In the genomic region with DNA sequence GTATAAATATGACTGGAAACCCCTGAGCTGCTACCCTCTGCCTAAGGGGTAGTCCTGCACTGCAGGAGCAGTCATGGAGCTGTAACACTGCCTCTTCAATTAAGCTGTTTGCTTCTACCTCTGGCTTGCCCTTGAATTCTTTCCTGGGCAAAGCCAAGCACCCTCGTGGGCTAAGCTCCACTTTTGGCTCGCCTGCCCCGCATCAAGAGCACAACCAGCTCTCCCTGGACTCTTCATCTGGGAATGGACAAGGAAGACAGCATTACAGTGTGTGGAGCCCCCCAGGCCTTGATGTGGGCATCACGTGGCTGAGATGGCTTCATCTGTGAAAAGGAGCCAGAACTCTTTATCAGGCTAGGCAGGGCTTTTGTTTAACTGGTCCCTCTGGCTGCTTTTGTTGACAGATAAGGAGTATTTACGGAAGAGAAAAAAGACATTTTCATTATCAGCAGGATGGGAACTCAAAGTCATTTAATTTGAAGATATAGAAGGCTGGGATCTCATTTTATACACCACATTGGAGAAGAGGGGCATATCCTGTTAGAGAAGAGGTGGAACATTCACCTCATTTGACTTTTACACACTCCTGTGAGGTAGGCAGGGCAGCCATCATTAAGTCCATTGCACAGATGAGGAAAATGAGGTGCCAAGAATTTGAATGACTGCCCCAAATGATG, we compare ENCODE assay signal across 1 cellular context.
TF ChIP-seq lines count a peak whose summit lies in the region.

No MANE protein-coding gene starts in this region.

TF ChIP-seq in K562, 482 proteins besides CTCF, POLR2A, EP300 and RAD21 (continued from another document and continues in another):
- TF ChIP-seq, protein P1, sequence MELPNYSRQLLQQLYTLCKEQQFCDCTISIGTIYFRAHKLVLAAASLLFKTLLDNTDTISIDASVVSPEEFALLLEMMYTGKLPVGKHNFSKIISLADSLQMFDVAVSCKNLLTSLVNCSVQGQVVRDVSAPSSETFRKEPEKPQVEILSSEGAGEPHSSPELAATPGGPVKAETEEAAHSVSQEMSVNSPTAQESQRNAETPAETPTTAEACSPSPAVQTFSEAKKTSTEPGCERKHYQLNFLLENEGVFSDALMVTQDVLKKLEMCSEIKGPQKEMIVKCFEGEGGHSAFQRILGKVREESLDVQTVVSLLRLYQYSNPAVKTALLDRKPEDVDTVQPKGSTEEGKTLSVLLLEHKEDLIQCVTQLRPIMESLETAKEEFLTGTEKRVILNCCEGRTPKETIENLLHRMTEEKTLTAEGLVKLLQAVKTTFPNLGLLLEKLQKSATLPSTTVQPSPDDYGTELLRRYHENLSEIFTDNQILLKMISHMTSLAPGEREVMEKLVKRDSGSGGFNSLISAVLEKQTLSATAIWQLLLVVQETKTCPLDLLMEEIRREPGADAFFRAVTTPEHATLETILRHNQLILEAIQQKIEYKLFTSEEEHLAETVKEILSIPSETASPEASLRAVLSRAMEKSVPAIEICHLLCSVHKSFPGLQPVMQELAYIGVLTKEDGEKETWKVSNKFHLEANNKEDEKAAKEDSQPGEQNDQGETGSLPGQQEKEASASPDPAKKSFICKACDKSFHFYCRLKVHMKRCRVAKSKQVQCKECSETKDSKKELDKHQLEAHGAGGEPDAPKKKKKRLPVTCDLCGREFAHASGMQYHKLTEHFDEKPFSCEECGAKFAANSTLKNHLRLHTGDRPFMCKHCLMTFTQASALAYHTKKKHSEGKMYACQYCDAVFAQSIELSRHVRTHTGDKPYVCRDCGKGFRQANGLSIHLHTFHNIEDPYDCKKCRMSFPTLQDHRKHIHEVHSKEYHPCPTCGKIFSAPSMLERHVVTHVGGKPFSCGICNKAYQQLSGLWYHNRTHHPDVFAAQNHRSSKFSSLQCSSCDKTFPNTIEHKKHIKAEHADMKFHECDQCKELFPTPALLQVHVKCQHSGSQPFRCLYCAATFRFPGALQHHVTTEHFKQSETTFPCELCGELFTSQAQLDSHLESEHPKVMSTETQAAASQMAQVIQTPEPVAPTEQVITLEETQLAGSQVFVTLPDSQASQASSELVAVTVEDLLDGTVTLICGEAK (IDR thresholded peaks at IDR 0.05): no peak
- TF ChIP-seq, protein P1 (CRISPR knock-in tag; IDR thresholded peaks at IDR 0.05): no peak
- TF ChIP-seq SMARCE1 (IDR thresholded peaks at IDR 0.05): peak; percentile 20; the same call in 1 of the 2 replicates
- no peak for TF ChIP-seq NCOA6 (IDR thresholded peaks at IDR 0.05)
- TF ChIP-seq, protein P2, sequence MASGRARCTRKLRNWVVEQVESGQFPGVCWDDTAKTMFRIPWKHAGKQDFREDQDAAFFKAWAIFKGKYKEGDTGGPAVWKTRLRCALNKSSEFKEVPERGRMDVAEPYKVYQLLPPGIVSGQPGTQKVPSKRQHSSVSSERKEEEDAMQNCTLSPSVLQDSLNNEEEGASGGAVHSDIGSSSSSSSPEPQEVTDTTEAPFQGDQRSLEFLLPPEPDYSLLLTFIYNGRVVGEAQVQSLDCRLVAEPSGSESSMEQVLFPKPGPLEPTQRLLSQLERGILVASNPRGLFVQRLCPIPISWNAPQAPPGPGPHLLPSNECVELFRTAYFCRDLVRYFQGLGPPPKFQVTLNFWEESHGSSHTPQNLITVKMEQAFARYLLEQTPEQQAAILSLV (tag; IDR thresholded peaks at IDR 0.05): no peak
- TF ChIP-seq, protein P3, sequence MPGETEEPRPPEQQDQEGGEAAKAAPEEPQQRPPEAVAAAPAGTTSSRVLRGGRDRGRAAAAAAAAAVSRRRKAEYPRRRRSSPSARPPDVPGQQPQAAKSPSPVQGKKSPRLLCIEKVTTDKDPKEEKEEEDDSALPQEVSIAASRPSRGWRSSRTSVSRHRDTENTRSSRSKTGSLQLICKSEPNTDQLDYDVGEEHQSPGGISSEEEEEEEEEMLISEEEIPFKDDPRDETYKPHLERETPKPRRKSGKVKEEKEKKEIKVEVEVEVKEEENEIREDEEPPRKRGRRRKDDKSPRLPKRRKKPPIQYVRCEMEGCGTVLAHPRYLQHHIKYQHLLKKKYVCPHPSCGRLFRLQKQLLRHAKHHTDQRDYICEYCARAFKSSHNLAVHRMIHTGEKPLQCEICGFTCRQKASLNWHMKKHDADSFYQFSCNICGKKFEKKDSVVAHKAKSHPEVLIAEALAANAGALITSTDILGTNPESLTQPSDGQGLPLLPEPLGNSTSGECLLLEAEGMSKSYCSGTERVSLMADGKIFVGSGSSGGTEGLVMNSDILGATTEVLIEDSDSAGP (CRISPR knock-in tag; IDR thresholded peaks at IDR 0.05): no peak
- no peak for TF ChIP-seq SAFB2 (IDR thresholded peaks at IDR 0.05; ENCODE audit: borderline replicate concordance, low read depth, low read length, severe bottlenecking)
- TF ChIP-seq CTBP1 (IDR thresholded peaks at IDR 0.05; ENCODE audit: borderline replicate concordance): 0 out of 2 replicates have a peak, but pooled peaks have one; percentile 21
- TF ChIP-seq, protein P4, sequence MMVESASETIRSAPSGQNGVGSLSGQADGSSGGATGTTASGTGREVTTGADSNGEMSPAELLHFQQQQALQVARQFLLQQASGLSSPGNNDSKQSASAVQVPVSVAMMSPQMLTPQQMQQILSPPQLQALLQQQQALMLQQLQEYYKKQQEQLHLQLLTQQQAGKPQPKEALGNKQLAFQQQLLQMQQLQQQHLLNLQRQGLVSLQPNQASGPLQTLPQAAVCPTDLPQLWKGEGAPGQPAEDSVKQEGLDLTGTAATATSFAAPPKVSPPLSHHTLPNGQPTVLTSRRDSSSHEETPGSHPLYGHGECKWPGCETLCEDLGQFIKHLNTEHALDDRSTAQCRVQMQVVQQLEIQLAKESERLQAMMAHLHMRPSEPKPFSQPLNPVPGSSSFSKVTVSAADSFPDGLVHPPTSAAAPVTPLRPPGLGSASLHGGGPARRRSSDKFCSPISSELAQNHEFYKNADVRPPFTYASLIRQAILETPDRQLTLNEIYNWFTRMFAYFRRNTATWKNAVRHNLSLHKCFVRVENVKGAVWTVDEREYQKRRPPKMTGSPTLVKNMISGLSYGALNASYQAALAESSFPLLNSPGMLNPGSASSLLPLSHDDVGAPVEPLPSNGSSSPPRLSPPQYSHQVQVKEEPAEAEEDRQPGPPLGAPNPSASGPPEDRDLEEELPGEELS (CRISPR knock-in tag; IDR thresholded peaks at IDR 0.05; ENCODE audit: borderline replicate concordance): no peak
- TF ChIP-seq CC2D1A (IDR thresholded peaks at IDR 0.05): no peak
- TF ChIP-seq ETV1 (tag; conservative IDR thresholded peaks at IDR 0.05; ENCODE audit: low read depth): no peak
- TF ChIP-seq ZNF354B (CRISPR knock-in tag; IDR thresholded peaks at IDR 0.05): no peak
- no peak for TF ChIP-seq CBX1 (IDR thresholded peaks at IDR 0.05; ENCODE audit: low read depth)
- no peak for TF ChIP-seq NFRKB (IDR thresholded peaks at IDR 0.05; ENCODE audit: low read depth)
- TF ChIP-seq, protein P5, sequence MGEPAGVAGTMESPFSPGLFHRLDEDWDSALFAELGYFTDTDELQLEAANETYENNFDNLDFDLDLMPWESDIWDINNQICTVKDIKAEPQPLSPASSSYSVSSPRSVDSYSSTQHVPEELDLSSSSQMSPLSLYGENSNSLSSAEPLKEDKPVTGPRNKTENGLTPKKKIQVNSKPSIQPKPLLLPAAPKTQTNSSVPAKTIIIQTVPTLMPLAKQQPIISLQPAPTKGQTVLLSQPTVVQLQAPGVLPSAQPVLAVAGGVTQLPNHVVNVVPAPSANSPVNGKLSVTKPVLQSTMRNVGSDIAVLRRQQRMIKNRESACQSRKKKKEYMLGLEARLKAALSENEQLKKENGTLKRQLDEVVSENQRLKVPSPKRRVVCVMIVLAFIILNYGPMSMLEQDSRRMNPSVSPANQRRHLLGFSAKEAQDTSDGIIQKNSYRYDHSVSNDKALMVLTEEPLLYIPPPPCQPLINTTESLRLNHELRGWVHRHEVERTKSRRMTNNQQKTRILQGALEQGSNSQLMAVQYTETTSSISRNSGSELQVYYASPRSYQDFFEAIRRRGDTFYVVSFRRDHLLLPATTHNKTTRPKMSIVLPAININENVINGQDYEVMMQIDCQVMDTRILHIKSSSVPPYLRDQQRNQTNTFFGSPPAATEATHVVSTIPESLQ (CRISPR knock-in tag; IDR thresholded peaks at IDR 0.05): no peak
- TF ChIP-seq PRMT5 (CRISPR knock-in tag; IDR thresholded peaks at IDR 0.05): no peak
- TF ChIP-seq RBM17 (IDR thresholded peaks at IDR 0.05; ENCODE audit: borderline replicate concordance, low read depth, low read length): no peak
- TF ChIP-seq, protein P6, sequence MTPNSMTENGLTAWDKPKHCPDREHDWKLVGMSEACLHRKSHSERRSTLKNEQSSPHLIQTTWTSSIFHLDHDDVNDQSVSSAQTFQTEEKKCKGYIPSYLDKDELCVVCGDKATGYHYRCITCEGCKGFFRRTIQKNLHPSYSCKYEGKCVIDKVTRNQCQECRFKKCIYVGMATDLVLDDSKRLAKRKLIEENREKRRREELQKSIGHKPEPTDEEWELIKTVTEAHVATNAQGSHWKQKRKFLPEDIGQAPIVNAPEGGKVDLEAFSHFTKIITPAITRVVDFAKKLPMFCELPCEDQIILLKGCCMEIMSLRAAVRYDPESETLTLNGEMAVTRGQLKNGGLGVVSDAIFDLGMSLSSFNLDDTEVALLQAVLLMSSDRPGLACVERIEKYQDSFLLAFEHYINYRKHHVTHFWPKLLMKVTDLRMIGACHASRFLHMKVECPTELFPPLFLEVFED (CRISPR knock-in tag; conservative IDR thresholded peaks at IDR 0.05): no peak
- TF ChIP-seq, protein P7, sequence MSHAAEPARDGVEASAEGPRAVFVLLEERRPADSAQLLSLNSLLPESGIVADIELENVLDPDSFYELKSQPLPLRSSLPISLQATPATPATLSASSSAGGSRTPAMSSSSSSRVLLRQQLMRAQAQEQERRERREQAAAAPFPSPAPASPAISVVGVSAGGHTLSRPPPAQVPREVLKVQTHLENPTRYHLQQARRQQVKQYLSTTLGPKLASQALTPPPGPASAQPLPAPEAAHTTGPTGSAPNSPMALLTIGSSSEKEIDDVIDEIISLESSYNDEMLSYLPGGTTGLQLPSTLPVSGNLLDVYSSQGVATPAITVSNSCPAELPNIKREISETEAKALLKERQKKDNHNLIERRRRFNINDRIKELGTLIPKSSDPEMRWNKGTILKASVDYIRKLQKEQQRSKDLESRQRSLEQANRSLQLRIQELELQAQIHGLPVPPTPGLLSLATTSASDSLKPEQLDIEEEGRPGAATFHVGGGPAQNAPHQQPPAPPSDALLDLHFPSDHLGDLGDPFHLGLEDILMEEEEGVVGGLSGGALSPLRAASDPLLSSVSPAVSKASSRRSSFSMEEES (CRISPR knock-in tag; IDR thresholded peaks at IDR 0.05): peak; percentile 40
- TF ChIP-seq ZNF431 (CRISPR knock-in tag; IDR thresholded peaks at IDR 0.05): no peak
- TF ChIP-seq, protein P8, sequence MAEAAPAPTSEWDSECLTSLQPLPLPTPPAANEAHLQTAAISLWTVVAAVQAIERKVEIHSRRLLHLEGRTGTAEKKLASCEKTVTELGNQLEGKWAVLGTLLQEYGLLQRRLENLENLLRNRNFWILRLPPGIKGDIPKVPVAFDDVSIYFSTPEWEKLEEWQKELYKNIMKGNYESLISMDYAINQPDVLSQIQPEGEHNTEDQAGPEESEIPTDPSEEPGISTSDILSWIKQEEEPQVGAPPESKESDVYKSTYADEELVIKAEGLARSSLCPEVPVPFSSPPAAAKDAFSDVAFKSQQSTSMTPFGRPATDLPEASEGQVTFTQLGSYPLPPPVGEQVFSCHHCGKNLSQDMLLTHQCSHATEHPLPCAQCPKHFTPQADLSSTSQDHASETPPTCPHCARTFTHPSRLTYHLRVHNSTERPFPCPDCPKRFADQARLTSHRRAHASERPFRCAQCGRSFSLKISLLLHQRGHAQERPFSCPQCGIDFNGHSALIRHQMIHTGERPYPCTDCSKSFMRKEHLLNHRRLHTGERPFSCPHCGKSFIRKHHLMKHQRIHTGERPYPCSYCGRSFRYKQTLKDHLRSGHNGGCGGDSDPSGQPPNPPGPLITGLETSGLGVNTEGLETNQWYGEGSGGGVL (CRISPR knock-in tag; IDR thresholded peaks at IDR 0.05): no peak
- TF ChIP-seq GTF2F1 (IDR thresholded peaks at IDR 0.05; ENCODE audit: low read depth, low read length): no peak
- TF ChIP-seq PCBP2 (IDR thresholded peaks at IDR 0.05; ENCODE audit: low read depth, low read length, poor library complexity, severe bottlenecking): no peak
- no peak for TF ChIP-seq HNRNPUL1 (IDR thresholded peaks at IDR 0.05; ENCODE audit: low read length)
- TF ChIP-seq CBFA2T2 (conservative IDR thresholded peaks at IDR 0.05): peak; percentile 59
- no peak for TF ChIP-seq ZNF24 (IDR thresholded peaks at IDR 0.05)
- TF ChIP-seq BRD9 (IDR thresholded peaks at IDR 0.05; ENCODE audit: low read depth, partially characterized antibody): no peak
- TF ChIP-seq GATA2 (CRISPR knock-in tag; IDR thresholded peaks at IDR 0.05): no peak
- TF ChIP-seq L3MBTL2 (IDR thresholded peaks at IDR 0.05): 0 out of 2 replicates have a peak, but pooled peaks have one; percentile 17
- no peak for TF ChIP-seq ZNF23 (CRISPR knock-in tag; IDR thresholded peaks at IDR 0.05)
- no peak for TF ChIP-seq ZNF561 (CRISPR knock-in tag; conservative IDR thresholded peaks at IDR 0.05)
- TF ChIP-seq LARP7 (IDR thresholded peaks at IDR 0.05): no peak
- no peak for TF ChIP-seq MEF2D (tag; conservative IDR thresholded peaks at IDR 0.05; ENCODE audit: low read depth)
- no peak for TF ChIP-seq RBFOX2 (IDR thresholded peaks at IDR 0.05; ENCODE audit: low read depth, low read length)
- TF ChIP-seq ZNF586 (CRISPR knock-in tag; conservative IDR thresholded peaks at IDR 0.05): no peak
- no peak for TF ChIP-seq MCM7 (IDR thresholded peaks at IDR 0.05)
